32 cellular contexts compared by ENCODE assay signal in genomic region chr1:216900116-216900620, GRCh38.
"Had no signal": no experiment of that assay in that cellular context is flagged by ENCODE, and none has a peak within 500 bp of the region (broad histone marks: within the 10 kb centered on the region; RNA-seq: fewer than 3 reads in every experiment).

No MANE protein-coding gene starts in this region.

- H3K27ac Mint-ChIP-seq: activated CD4-positive, alpha-beta memory T cell treated with anti-CD3 and anti-CD28 coated beads, Interleukin-2, amount 10 ng/mL, durations not matched to agents 7 days and 5 days; activated CD4-positive, alpha-beta T cell treated with anti-CD3 and anti-CD28 coated beads for 36 hours; activated CD4-positive, alpha-beta T cell treated with anti-CD3 and anti-CD28 coated beads, Interleukin-2, amount 10 ng/mL, durations not matched to agents 7 days and 5 days; activated CD8-positive, alpha-beta memory T cell treated with anti-CD3 and anti-CD28 coated beads, Interleukin-2, amount 10 ng/mL, durations not matched to agents 7 days and 5 days; activated CD8-positive, alpha-beta T cell treated with anti-CD3 and anti-CD28 coated beads, Interleukin-2, amount 10 ng/mL, durations not matched to agents 7 days and 5 days; activated naive CD4-positive, alpha-beta T cell treated with anti-CD3 and anti-CD28 coated beads, Interleukin-2, amount 10 ng/mL, durations not matched to agents 7 days and 5 days; activated naive CD4-positive, alpha-beta T cell treated with anti-CD3 and anti-CD28 coated beads, Interleukin-2, amount 50 U/mL, for 24 hours; activated naive CD8-positive, alpha-beta T cell treated with anti-CD3 and anti-CD28 coated beads for 36 hours; activated T-cell treated with anti-CD3 and anti-CD28 coated beads, Interleukin-2, amount 50 U/mL, for 24 hours; activated T-helper 2 cell treated with anti-CD3 and anti-CD28 coated beads, Interferon-gamma antibody, Interleukin-2, Interleukin-4, amounts not matched to agents 10 μg/mL and 5 μg/mL and 100 μg/mL, durations not matched to agents 14 hours and 24 hours and 36 hours; T-cell; T-helper 17 cell; WTC11 had no signal

- ATAC-seq: activated CD4-positive, alpha-beta T cell treated with anti-CD3 and anti-CD28 coated beads for 36 hours; activated CD4-positive, CD25-positive, alpha-beta regulatory T cell treated with anti-CD3 and anti-CD28 coated beads, Interleukin-2, amount 50 U/mL, for 24 hours; activated CD8-positive, alpha-beta memory T cell treated with anti-CD3 and anti-CD28 coated beads, Interleukin-2, amount 10 ng/mL, durations not matched to agents 7 days and 5 days; activated CD8-positive, alpha-beta T cell treated with anti-CD3 and anti-CD28 coated beads, Interleukin-2, amount 10 ng/mL, durations not matched to agents 7 days and 5 days; body of pancreas; T-cell; T-helper 17 cell; WTC11 had no signal

- H3K9me3 Mint-ChIP-seq: activated naive CD4-positive, alpha-beta T cell treated with anti-CD3 and anti-CD28 coated beads, Interleukin-2, amount 50 U/mL, for 24 hours; activated naive CD8-positive, alpha-beta T cell treated with anti-CD3 and anti-CD28 coated beads for 36 hours; activated T-cell treated with anti-CD3 and anti-CD28 coated beads, Interleukin-2, amount 50 U/mL, for 24 hours; activated T-helper 2 cell treated with anti-CD3 and anti-CD28 coated beads, Interferon-gamma antibody, Interleukin-2, Interleukin-4, amounts not matched to agents 10 μg/mL and 5 μg/mL and 100 μg/mL, durations not matched to agents 14 hours and 24 hours and 36 hours; WTC11 had no signal

- H3K36me3 Mint-ChIP-seq: activated CD8-positive, alpha-beta memory T cell treated with anti-CD3 and anti-CD28 coated beads, Interleukin-2, amount 10 ng/mL, durations not matched to agents 7 days and 5 days; activated naive CD4-positive, alpha-beta T cell treated with anti-CD3 and anti-CD28 coated beads, Interleukin-2, amount 10 ng/mL, durations not matched to agents 7 days and 5 days; activated naive CD4-positive, alpha-beta T cell treated with anti-CD3 and anti-CD28 coated beads, Interleukin-2, amount 50 U/mL, for 24 hours; activated naive CD8-positive, alpha-beta T cell treated with anti-CD3 and anti-CD28 coated beads for 36 hours; T-cell; WTC11 had no signal

- DNase-seq: activated CD4-positive, alpha-beta memory T cell treated with anti-CD3 and anti-CD28 coated beads, Interleukin-2, amount 10 ng/mL, durations not matched to agents 7 days and 5 days; activated CD4-positive, alpha-beta T cell treated with anti-CD3 and anti-CD28 coated beads for 1 hour; activated CD4-positive, alpha-beta T cell treated with anti-CD3 and anti-CD28 coated beads for 36 hours; activated CD4-positive, alpha-beta T cell treated with anti-CD3 and anti-CD28 coated beads for 48 hours; activated CD4-positive, alpha-beta T cell treated with anti-CD3 and anti-CD28 coated beads, Interleukin-2, amount 10 ng/mL, durations not matched to agents 7 days and 5 days; activated CD4-positive, alpha-beta T cell treated with anti-CD3 and anti-CD28 coated beads, Interleukin-2, amount 50 U/mL, for 48 hours; activated CD4-positive, CD25-positive, alpha-beta regulatory T cell; activated CD8-positive, alpha-beta memory T cell treated with anti-CD3 and anti-CD28 coated beads for 24 hours; activated CD8-positive, alpha-beta memory T cell treated with anti-CD3 and anti-CD28 coated beads, Interleukin-2, amount 10 ng/mL, durations not matched to agents 7 days and 5 days; activated CD8-positive, alpha-beta memory T cell treated with anti-CD3 and anti-CD28 coated beads, Interleukin-2, amount 50 U/mL, for 48 hours; activated CD8-positive, alpha-beta T cell treated with anti-CD3 and anti-CD28 coated beads, Interleukin-2, amount 10 ng/mL, durations not matched to agents 7 days and 5 days; activated effector memory CD4-positive, alpha-beta T cell treated with Interleukin-2 at 50 U/mL for 16 hours; activated gamma-delta T cell; activated naive CD4-positive, alpha-beta T cell treated with anti-CD3 and anti-CD28 coated beads, Interleukin-2, amount 10 ng/mL, durations not matched to agents 7 days and 5 days; activated naive CD4-positive, alpha-beta T cell treated with Interleukin-2 at 50 U/mL for 16 hours; activated naive CD8-positive, alpha-beta T cell treated with anti-CD3 and anti-CD28 coated beads for 36 hours; activated T-cell treated with anti-CD3 and anti-CD28 coated beads, Interleukin-2, amount 50 U/mL, for 24 hours; activated T-cell treated with anti-CD3 and anti-CD28 coated beads, Interleukin-2, amount 50 U/mL, for 48 hours; adrenal gland; amniotic stem cell; aorta; body of pancreas; brain microvascular endothelial cell; cerebellar nuclear complex; T-cell; T-helper 17 cell; T1000; WERI-Rb-1 had no signal
